ENCODE assay signal across 11 cellular contexts in the genomic region with DNA sequence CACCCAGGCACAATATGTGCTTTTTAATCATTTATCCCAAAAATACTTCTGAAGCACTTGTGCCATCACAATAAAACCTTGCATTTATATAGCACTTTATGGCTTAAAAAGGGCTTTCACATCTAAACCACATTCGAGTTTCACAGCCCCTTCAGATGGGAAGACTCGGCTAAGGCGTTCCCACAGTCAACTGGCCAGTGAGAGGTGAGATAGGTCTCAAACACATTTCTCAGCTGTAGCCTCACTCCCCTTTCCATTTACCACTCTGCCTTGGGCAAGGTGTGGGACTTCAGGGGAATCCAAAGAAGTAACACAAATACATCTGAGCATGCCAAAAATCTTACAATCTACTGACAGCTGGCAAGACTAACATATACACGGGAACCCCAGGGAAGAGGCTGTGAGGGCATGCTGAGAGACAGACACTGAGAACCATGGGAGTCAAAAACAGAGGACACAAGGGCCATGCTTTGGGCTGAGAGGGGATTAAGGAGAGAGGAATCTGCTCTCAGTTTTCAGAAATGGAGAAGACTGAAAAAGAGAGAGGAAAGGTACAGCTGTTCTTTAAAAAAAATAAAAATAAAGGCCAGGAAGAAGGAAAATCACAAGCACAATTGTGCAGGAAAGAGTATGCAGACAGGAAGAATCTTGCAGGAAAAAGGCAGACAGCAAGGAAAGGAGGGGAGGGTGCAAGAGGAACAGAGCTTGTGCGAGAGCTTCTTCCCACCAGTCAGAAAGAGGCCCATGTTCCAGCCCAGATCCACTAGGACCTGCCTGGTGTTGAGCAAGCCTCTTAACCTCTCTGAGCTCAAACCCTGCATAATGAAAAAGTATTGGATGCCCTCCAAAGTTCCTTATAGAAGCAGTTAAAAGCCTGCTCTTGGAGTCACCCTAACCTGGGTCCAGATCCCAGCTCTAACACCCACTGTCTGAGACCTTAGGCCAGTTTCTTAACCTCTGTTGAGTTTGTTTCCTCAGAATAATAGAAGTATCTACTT.
DNase-seq lines count a peak whose midpoint lies in the region; ATAC-seq, FAIRE-seq and TF ChIP-seq lines count a peak whose summit lies in the region.
"Had no signal": no experiment of that assay in that cellular context is flagged by ENCODE, and none has a peak within 500 bp of the region (broad histone marks: within the 10 kb centered on the region; RNA-seq: fewer than 3 reads in every experiment).

No MANE protein-coding gene starts in this region.

- no peak for TF ChIP-seq POLR2A in A549 (IDR thresholded peaks at IDR 0.05; ENCODE audit: low read length)

- TF ChIP-seq EP300 in A549 (IDR thresholded peaks at IDR 0.05), result no peak

- no peak for ATAC-seq in A549
- peak; percentile 13 to 19 for ATAC-seq in lower lobe of right lung
- ATAC-seq in GM18498 (IDR thresholded peaks at IDR 0.05; ENCODE audit: unreplicated experiment), result no peak

- H3K4me1 ChIP-seq in A549 (peaks cover 89% of the 10 kb centered on the region), lower lobe of right lung (peaks cover 85% of the 10 kb centered on the region)

- intact Hi-C loops in lower lobe of right lung (cut with DNase I), result no loop called here

- H3K4me3 ChIP-seq in A549 (no peak overlapping the region), lower lobe of right lung (no peak overlapping the region)

- no peak for FAIRE-seq in A549 (lab: Jason Lieb, UNC)

- no peaks in the 10 kb centered on the region for H3K9me3 ChIP-seq in A549
- no peaks in the 10 kb centered on the region for H3K9me3 ChIP-seq in lower lobe of right lung

- DNase-seq in A549 (ENCODE audit: low read depth in 1 of 2, low spot score in 1 of 2) (no peak), GM13976 (ENCODE audit: low spot score) (peak; percentile 13), amniotic epithelial cell (ENCODE audit: low read depth) (peak; percentile 44), lower lobe of right lung (no peak), kidney tubule cell (ENCODE audit: low spot score) (no peak), iPS-NIHi7 (ENCODE audit: extremely low spot score) (no peak), DMS153 (lab: John Stamatoyannopoulos, UW) (no peak)
- DNase-seq: C1 segment of cervical spinal cord; effector CD4-positive, alpha-beta T cell; NCI-H1930 had no signal

- in situ Hi-C loops in GM13976 (cut with MboI; ENCODE audit: low sequenced_read_pairs, unreplicated experiment), result loop anchor here (10.0 kb wide), 1 partner anchor 72 kb away; the partner anchor contains the start of gene JAK1

- WGBS in A549 (ENCODE audit: missing lambda C conversion rate), result 83% methylated on average over 5 of the region's 5 CpGs

- TF ChIP-seq RAD21 in A549 (conservative IDR thresholded peaks at IDR 0.05 in 1 of 2, IDR thresholded peaks at IDR 0.05 in 1 of 2), result no peak

- CTCF ChIA-PET in A549 (lab: Yijun Ruan, JAX), result interaction anchor here (1.0 to 1.6 kb wide), 3 partner anchors 11 to 316 kb away, joined by 3 to 4 read pairs (median 3); no protein-coding TSS in a partner anchor

- H3K36me3 ChIP-seq in lower lobe of right lung, result no peaks in the 10 kb centered on the region

- H3K4me2 ChIP-seq in A549, result peak overlapping the region; percentile 61

- peak overlapping the region; percentile 78 to 89; a peak in 5 of 6 replicates for H3K27ac ChIP-seq in A549
- peak overlapping the region; percentile 8 for H3K27ac ChIP-seq in lower lobe of right lung

- H3K27me3 ChIP-seq in lower lobe of right lung (ENCODE audit: low read depth), result no peaks in the 10 kb centered on the region

- POLR2A ChIA-PET in A549 (lab: Yijun Ruan, JAX), result interaction anchor here (1.5 kb wide), 1 partner anchor 74 kb away, joined by 3 read pairs; the partner anchor contains the start of gene JAK1

- no peak for TF ChIP-seq CTCF in A549 (IDR thresholded peaks at IDR 0.05)
- TF ChIP-seq CTCF in GM13976 (IDR thresholded peaks at IDR 0.05; ENCODE audit: borderline replicate concordance, control extremely low read depth, extremely low read depth, insufficient read depth, missing control alignments), result no peak
- no peak for TF ChIP-seq CTCF in lower lobe of right lung (IDR thresholded peaks at IDR 0.05)

TF ChIP-seq in A549, 52 proteins besides CTCF, POLR2A, EP300 and RAD21:
- no peak for TF ChIP-seq GATA3 (IDR thresholded peaks at IDR 0.05; ENCODE audit: borderline replicate concordance)
- TF ChIP-seq, protein P1, sequence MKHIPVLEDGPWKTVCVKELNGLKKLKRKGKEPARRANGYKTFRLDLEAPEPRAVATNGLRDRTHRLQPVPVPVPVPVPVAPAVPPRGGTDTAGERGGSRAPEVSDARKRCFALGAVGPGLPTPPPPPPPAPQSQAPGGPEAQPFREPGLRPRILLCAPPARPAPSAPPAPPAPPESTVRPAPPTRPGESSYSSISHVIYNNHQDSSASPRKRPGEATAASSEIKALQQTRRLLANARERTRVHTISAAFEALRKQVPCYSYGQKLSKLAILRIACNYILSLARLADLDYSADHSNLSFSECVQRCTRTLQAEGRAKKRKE (CRISPR knock-in tag; IDR thresholded peaks at IDR 0.05; ENCODE audit: low read depth), result no peak
TF ChIP-seq in A549: peak in this region for 0.

Comparison
In these comparisons a context has a peak if more than half of its experiments do, and no peak if none do; other contexts are left out.
1. ATAC-seq: peak in lower lobe of right lung (2 of 2); none in A549 (0 of 2) and GM18498 (single experiment).
2. DNase-seq: peak in GM13976 (single experiment) and amniotic epithelial cell (single experiment); none in A549 (0 of 2), lower lobe of right lung (single experiment), kidney tubule cell (single experiment), iPS-NIHi7 (single experiment) and DMS153 (single experiment).